8 cellular contexts compared by ENCODE assay signal in the genomic region with DNA sequence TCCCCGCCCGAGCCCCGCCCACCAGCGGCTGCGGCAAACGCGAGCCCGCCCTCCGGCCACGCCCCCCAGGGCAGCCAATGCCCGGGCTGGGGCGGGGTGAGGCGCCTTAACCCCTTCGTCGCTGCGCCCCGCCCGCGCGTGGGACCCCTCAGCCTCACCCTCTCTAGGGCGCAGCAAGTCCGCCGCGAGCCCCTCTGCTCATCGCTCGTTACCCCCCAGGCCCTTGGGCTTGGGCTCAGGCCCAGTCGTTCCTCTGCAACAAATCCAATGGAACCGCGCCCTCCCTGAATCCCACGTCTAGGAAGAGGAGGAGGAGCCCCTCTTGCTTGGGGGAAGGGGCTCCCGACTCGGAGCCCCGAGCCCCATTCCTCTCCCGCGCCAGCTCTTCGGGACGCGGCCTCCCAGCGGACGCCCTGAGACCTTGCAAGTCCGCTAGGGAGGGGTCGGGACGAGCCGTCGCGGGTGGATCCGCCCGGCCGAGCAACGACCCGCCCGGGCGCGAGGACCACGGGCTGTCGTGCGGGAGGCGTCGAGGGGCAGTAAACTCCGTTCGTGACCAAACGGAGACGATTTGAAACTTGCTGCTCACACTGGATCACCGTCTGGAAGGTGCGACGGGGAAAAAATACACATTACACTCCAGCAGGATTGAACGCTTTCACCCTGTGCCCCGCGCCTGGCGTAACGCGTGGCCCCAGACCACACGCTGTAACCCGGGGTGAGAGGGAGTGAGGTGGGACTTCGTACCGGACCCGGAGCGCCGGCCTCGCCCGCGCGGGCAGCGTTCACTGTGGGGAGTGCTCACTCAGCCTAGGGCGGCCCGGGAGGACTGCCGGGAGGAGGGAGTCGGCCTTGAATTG. TPM values are rescaled to one million over a fixed set of nuclear protein-coding genes. Genes with fewer than 3 reads are reported as not detected.
DNase-seq lines count a peak whose midpoint lies in the region; ATAC-seq and TF ChIP-seq lines count a peak whose summit lies in the region.

No MANE protein-coding gene starts in this region.

- peak in 2 of 4 experiments; percentile 5 to 15 for TF ChIP-seq CTCF in prostate gland (IDR thresholded peaks at IDR 0.05)

- intact Hi-C loops in left ventricle myocardium superior (cut with micrococcal nuclease) (no loop called here), prostate gland (cut with DNase I) (no loop called here)

- H3K36me3 ChIP-seq in prostate gland, result no peaks in the 10 kb centered on the region

- no peaks in the 10 kb centered on the region for H3K9me3 Mint-ChIP-seq in T-helper 1 cell treated with Interleukin-12 subunit alpha and Interleukin-12 subunit beta and Interleukin-4 antibody, amounts not matched to agents 30 μg/mL and 1 μg/mL, for 36 hours

- H3K27ac ChIP-seq in prostate gland, result peak overlapping the region; percentile 73 to 79

- TF ChIP-seq POLR2A in prostate gland (IDR thresholded peaks at IDR 0.05), result no peak

- H3K4me3 Mint-ChIP-seq in T-helper 1 cell treated with Interleukin-12 subunit alpha and Interleukin-12 subunit beta and Interleukin-4 antibody, amounts not matched to agents 30 μg/mL and 1 μg/mL, for 36 hours, result peak overlapping the region; percentile 81

- ATAC-seq in HG02571 (IDR thresholded peaks at IDR 0.05; ENCODE audit: unreplicated experiment), result peak; percentile 90
- ATAC-seq in left ventricle myocardium superior, result peak; percentile 97

- peaks cover 2% of the 10 kb centered on the region for H3K36me3 Mint-ChIP-seq in T-helper 1 cell treated with Interleukin-12 subunit alpha and Interleukin-12 subunit beta and Interleukin-4 antibody, amounts not matched to agents 30 μg/mL and 1 μg/mL, for 36 hours (ENCODE audit: low read depth)

- H3K27ac Mint-ChIP-seq in T-helper 1 cell treated with Interleukin-12 subunit alpha and Interleukin-12 subunit beta and Interleukin-4 antibody, amounts not matched to agents 30 μg/mL and 1 μg/mL, for 36 hours, result peak overlapping the region; percentile 15

- no peaks in the 10 kb centered on the region for H3K9me3 ChIP-seq in prostate gland

- H3K4me1 ChIP-seq in prostate gland (replicated peaks), result no peaks in the 10 kb centered on the region

- H3K27me3 Mint-ChIP-seq in T-helper 1 cell treated with Interleukin-12 subunit alpha and Interleukin-12 subunit beta and Interleukin-4 antibody, amounts not matched to agents 30 μg/mL and 1 μg/mL, for 36 hours (ENCODE audit: low read depth), result peaks cover 60% of the 10 kb centered on the region

- peak; percentile 47 for DNase-seq in GM04504 (ENCODE audit: low read depth)
- peak; percentile 67 for DNase-seq in NCI-H1092 (lab: John Stamatoyannopoulos, UW)
- peak in 53 of 56 donors; percentile 29 to 90 (median 76) for DNase-seq in amygdala (lab: John Stamatoyannopoulos, UW)
- DNase-seq in left ventricle myocardium superior, result peak; percentile 97
- DNase-seq in prostate gland (ENCODE audit: low spot score), result peak; percentile 84
- DNase-seq in ureter (ENCODE audit: low spot score), result peak; percentile 88

- under 1% methylated on average over 61 of the region's 88 CpGs for WGBS in prostate gland

- H3K4me3 ChIP-seq in prostate gland, result peak overlapping the region; percentile 67 to 91

- H3K4me1 Mint-ChIP-seq in T-helper 1 cell treated with Interleukin-12 subunit alpha and Interleukin-12 subunit beta and Interleukin-4 antibody, amounts not matched to agents 30 μg/mL and 1 μg/mL, for 36 hours (ENCODE audit: low read depth), result peaks cover 13% of the 10 kb centered on the region

- no peaks in the 10 kb centered on the region for H3K27me3 ChIP-seq in prostate gland (replicated peaks; ENCODE audit: insufficient read depth)

RNA-seq across cellular contexts. Expression of gene LZTS3, which starts 0.5 kb away (rescaled TPM):
- total RNA-seq in left ventricle myocardium superior, result 17.6 TPM
- total RNA-seq in prostate gland, result 10 to 100 TPM; 23.7 to 29.1 TPM
- 10.1 TPM for total RNA-seq in ureter

RNA-seq across cellular contexts. Expression of gene FASTKD5, which starts 14.1 kb away (rescaled TPM):
- total RNA-seq in left ventricle myocardium superior (29.1 TPM), prostate gland (10 to 100 TPM; 14.5 to 22.2 TPM), ureter (12.9 TPM)

RNA-seq across cellular contexts. Expression of gene UBOX5, which starts 14.1 kb away (rescaled TPM):
- total RNA-seq in left ventricle myocardium superior, result 2.9 TPM
- total RNA-seq in prostate gland, result 10 to 100 TPM in 1 of 2 donors, 1 to 10 TPM in 1; 7.1 to 12.0 TPM
- total RNA-seq in ureter, result 8.7 TPM

RNA-seq across cellular contexts. Expression of gene DDRGK1, which starts 30.7 kb away (rescaled TPM):
- total RNA-seq in left ventricle myocardium superior (37.2 TPM), prostate gland (100 to 1,000 TPM in 1 of 2 donors, 10 to 100 TPM in 1; 87.5 to 126 TPM), ureter (62.9 TPM)

RNA-seq across cellular contexts. Expression of gene ITPA, which starts 35.5 kb away (rescaled TPM):
- total RNA-seq in left ventricle myocardium superior, result 17.2 TPM
- 10 to 100 TPM; 43.9 to 48.0 TPM for total RNA-seq in prostate gland
- total RNA-seq in ureter, result 69.7 TPM

Comparison
In these comparisons a context has a peak if more than half of its experiments do, and no peak if none do; other contexts are left out.
1. Peak in every context shown above with its lines: DNase-seq, ATAC-seq, H3K4me3 ChIP-seq and H3K27ac ChIP-seq.
2. DNase-seq: peak in every context shown above with its lines; median percentile 97 in left ventricle myocardium superior; 88 in ureter; 84 in prostate gland; 76 in amygdala; 67 in NCI-H1092; 47 in GM04504.